Comparison of ENCODE assay signal across 13 cellular contexts in genomic region chr3:133466531-133467386, GRCh38.
DNase-seq lines count a peak whose midpoint lies in the region; ATAC-seq, FAIRE-seq and TF ChIP-seq lines count a peak whose summit lies in the region.
"Had no signal": no experiment of that assay in that cellular context is flagged by ENCODE, and none has a peak within 500 bp of the region (broad histone marks: within the 10 kb centered on the region; RNA-seq: fewer than 3 reads in every experiment).

No MANE protein-coding gene starts in this region.

- H2AFZ ChIP-seq in KMS-11 (ENCODE audit: low read depth) (no peak overlapping the region), H1 (ENCODE audit: low read length) (0 out of 2 replicates have a peak overlapping the region, but pooled peaks have one; percentile 20)

- TF ChIP-seq POLR2A in H1 (IDR thresholded peaks at IDR 0.05; ENCODE audit: control extremely low read depth in 1 of 2, low read depth in 2 of 2, low read length in 2 of 2) (no peak), stomach (IDR thresholded peaks at IDR 0.05) (no peak)

- no peak overlapping the region for H2BK20ac ChIP-seq in H1 (ENCODE audit: low read length)

- intact Hi-C loops in activated T-helper 1 cell treated with anti-CD3 and anti-CD28 coated beads, Interleukin-12 subunit alpha, Interleukin-12 subunit beta, Interleukin-2, Interleukin-4 antibody, amounts not matched to agents 30 ng/mL and 10 ng/mL and 1 ng/mL, durations not matched to agents 14 hours and 24 hours and 36 hours (cut with micrococcal nuclease) = no loop called here
- intact Hi-C loops in stomach (cut with DNase I; ENCODE audit: low total_unique reads) = no loop called here

- H2BK12ac ChIP-seq in H1 (ENCODE audit: low read depth, low read length) = no peak overlapping the region

- no peaks in the 10 kb centered on the region for H4K20me1 ChIP-seq in KMS-11 (ENCODE audit: insufficient read depth)
- H4K20me1 ChIP-seq in H1 (replicated peaks in 1 of 2; ENCODE audit: control insufficient read depth in 1 of 2, insufficient read depth in 2 of 2, low read length in 2 of 2) = no peaks in the 10 kb centered on the region

- FAIRE-seq in GM19239 (lab: Jason Lieb, UNC) (peak; percentile 78), H1 (lab: Jason Lieb, UNC) (no peak)

- H3K23ac ChIP-seq in H1 (ENCODE audit: insufficient read length) = no peak overlapping the region

- 94% methylated on average over 11 of the region's 12 CpGs; no CpG with 5 or more reads in 1 of the 2 experiments for WGBS in H1 (ENCODE audit: extremely low coverage in 1 of 2, insufficient coverage in 1 of 2, insufficient read length in 1 of 2, insufficient replicate concordance in 2 of 2, low coverage in 1 of 2, low lambda C conversion rate in 2 of 2, missing lambda C conversion rate in 1 of 2), 2 experiments
- WGBS in stomach, 5 donors = 64 to 77% (median 73%) methylated on average over 12 of the region's 12 CpGs

- peaks cover 13 to 38% (median 22%) of the 10 kb centered on the region in 4 donors for H3K4me1 Mint-ChIP-seq in CD4-positive, CD25-positive, alpha-beta regulatory T cell
- peaks cover 38% of the 10 kb centered on the region for H3K4me1 Mint-ChIP-seq in activated T-helper 1 cell treated with anti-CD3 and anti-CD28 coated beads, Interleukin-12 subunit alpha, Interleukin-12 subunit beta, Interleukin-2, Interleukin-4 antibody, amounts not matched to agents 30 ng/mL and 10 ng/mL and 1 ng/mL, durations not matched to agents 14 hours and 24 hours and 36 hours (ENCODE audit: low read depth)

- peak overlapping the region; percentile 31 for H3K4me2 ChIP-seq in KMS-11
- no peak overlapping the region for H3K4me2 ChIP-seq in H1 (ENCODE audit: insufficient read depth in 1 of 2, low read depth in 2 of 2, low read length in 2 of 2)

- peaks cover 17% of the 10 kb centered on the region for H3K36me3 Mint-ChIP-seq in CD4-positive, CD25-positive, alpha-beta regulatory T cell
- H3K36me3 Mint-ChIP-seq in activated T-helper 1 cell treated with anti-CD3 and anti-CD28 coated beads, Interleukin-12 subunit alpha, Interleukin-12 subunit beta, Interleukin-2, Interleukin-4 antibody, amounts not matched to agents 30 ng/mL and 10 ng/mL and 1 ng/mL, durations not matched to agents 14 hours and 24 hours and 36 hours (ENCODE audit: low read depth) = no peaks in the 10 kb centered on the region

- H4K91ac ChIP-seq in H1 (replicated peaks; ENCODE audit: insufficient read length, low read length) = no peak overlapping the region

- no peak for TF ChIP-seq RAD21 in H1 (IDR thresholded peaks at IDR 0.05 in 1 of 2, conservative IDR thresholded peaks at IDR 0.05 in 1 of 2; ENCODE audit: low read depth in 2 of 2, low read length in 2 of 2)

- peaks cover 0 to 1% (median 0%) of the 10 kb centered on the region in 7 donors for H3K9me3 Mint-ChIP-seq in CD4-positive, CD25-positive, alpha-beta regulatory T cell
- no peaks in the 10 kb centered on the region for H3K9me3 Mint-ChIP-seq in activated T-helper 1 cell treated with anti-CD3 and anti-CD28 coated beads, Interleukin-12 subunit alpha, Interleukin-12 subunit beta, Interleukin-2, Interleukin-4 antibody, amounts not matched to agents 30 ng/mL and 10 ng/mL and 1 ng/mL, durations not matched to agents 14 hours and 24 hours and 36 hours

- no peak overlapping the region for H2BK120ac ChIP-seq in H1 (replicated peaks; ENCODE audit: low read depth, low read length)

- no peaks in the 10 kb centered on the region for H3K23me2 ChIP-seq in H1 (ENCODE audit: low read depth, low read length)

- H2AK5ac ChIP-seq in H1 (ENCODE audit: low read depth, low read length) = no peak overlapping the region

- H3K4me1 ChIP-seq in CD4-positive, CD25-positive, alpha-beta regulatory T cell (ENCODE audit: control insufficient read depth, insufficient read depth, low read length, poor library complexity, severe bottlenecking) = peaks cover 9% of the 10 kb centered on the region
- H3K4me1 ChIP-seq in KMS-11 (ENCODE audit: low read depth, poor library complexity, severe bottlenecking) = peaks cover 97% of the 10 kb centered on the region
- peaks cover 0 to 3% (median 0%) of the 10 kb centered on the region in 4 experiments; a peak in 1 of 7 replicates for H3K4me1 ChIP-seq in H1 (replicated peaks in 1 of 4; ENCODE audit: control insufficient read depth in 3 of 4, insufficient read depth in 4 of 4, low read length in 3 of 4)
- H3K4me1 ChIP-seq in stomach = no peaks in the 10 kb centered on the region
- H3K4me1 ChIP-seq: foreskin keratinocyte had no signal

- no peak overlapping the region for H3K4ac ChIP-seq in H1 (replicated peaks; ENCODE audit: insufficient read length, low read depth, low read length)

- H4K5ac ChIP-seq in H1 (ENCODE audit: insufficient read length, low read depth, low read length) = no peak overlapping the region

- no peak overlapping the region; the same call in 1 of the 2 replicates for H2BK5ac ChIP-seq in H1 (ENCODE audit: low read depth, low read length)

- no peaks in the 10 kb centered on the region for H3K9me3 ChIP-seq in CD4-positive, CD25-positive, alpha-beta regulatory T cell (ENCODE audit: control insufficient read depth in 2 of 2, low read length in 2 of 2)
- H3K9me3 ChIP-seq in H1 (ENCODE audit: insufficient read depth in 2 of 2, low read depth in 1 of 2, low read length in 1 of 2) = no peaks in the 10 kb centered on the region
- H3K9me3 ChIP-seq in stomach = no peaks in the 10 kb centered on the region

- no peaks in the 10 kb centered on the region for H3K36me3 ChIP-seq in CD4-positive, CD25-positive, alpha-beta regulatory T cell (ENCODE audit: control insufficient read depth, insufficient read depth, low read length)
- H3K36me3 ChIP-seq in KMS-11 (ENCODE audit: insufficient read depth) (no peaks in the 10 kb centered on the region), H1 (ENCODE audit: control insufficient read depth in 2 of 4, insufficient read depth in 4 of 4, low read length in 3 of 4) (no peaks in the 10 kb centered on the region), stomach (no peaks in the 10 kb centered on the region)
- H3K36me3 ChIP-seq: WERI-Rb-1 had no signal

- no peak overlapping the region for H2BK15ac ChIP-seq in H1 (ENCODE audit: low read length)

- no peak overlapping the region for H3K27ac ChIP-seq in CD4-positive, CD25-positive, alpha-beta regulatory T cell (ENCODE audit: insufficient read depth, low read length, poor library complexity, severe bottlenecking)
- H3K27ac ChIP-seq in KMS-11 = no peak overlapping the region
- H3K27ac ChIP-seq in H1 (ENCODE audit: low read depth, low read length) = no peak overlapping the region
- H3K27ac ChIP-seq in stomach = peak overlapping the region in 1 of 5 donors; percentile 8
- H3K27ac ChIP-seq: foreskin keratinocyte, WERI-Rb-1 had no signal

- H3K27me3 Mint-ChIP-seq in CD4-positive, CD25-positive, alpha-beta regulatory T cell = no peaks in the 10 kb centered on the region
- H3K27me3 Mint-ChIP-seq in activated T-helper 1 cell treated with anti-CD3 and anti-CD28 coated beads, Interleukin-12 subunit alpha, Interleukin-12 subunit beta, Interleukin-2, Interleukin-4 antibody, amounts not matched to agents 30 ng/mL and 10 ng/mL and 1 ng/mL, durations not matched to agents 14 hours and 24 hours and 36 hours (ENCODE audit: insufficient read depth) = peaks cover 4% of the 10 kb centered on the region

- no peaks in the 10 kb centered on the region for H3K27me3 ChIP-seq in CD4-positive, CD25-positive, alpha-beta regulatory T cell (ENCODE audit: control insufficient read depth, insufficient read depth, low read length)
- H3K27me3 ChIP-seq in KMS-11 (ENCODE audit: insufficient read depth, low read depth) (no peaks in the 10 kb centered on the region), H1 (replicated peaks in 1 of 4; ENCODE audit: control insufficient read depth in 3 of 4, extremely low read depth in 1 of 4, insufficient read depth in 3 of 4, low read length in 3 of 4) (peaks cover 0 to 5% (median 0%) of the 10 kb centered on the region in 4 experiments; a peak in 3 of 7 replicates), stomach (no peaks in the 10 kb centered on the region)
- H3K27me3 ChIP-seq: foreskin keratinocyte had no signal

- CTCF ChIA-PET in H1 (lab: Charles Lee; ENCODE audit: partially characterized antibody) = interaction anchor here (1.0 to 3.5 kb wide), 6 partner anchors 9 to 111 kb away, joined by 3 to 19 read pairs (median 4); no protein-coding TSS in a partner anchor

- H3K79me2 ChIP-seq in KMS-11 (ENCODE audit: insufficient read depth, low read depth) (no peaks in the 10 kb centered on the region), H1 (ENCODE audit: control insufficient read depth in 1 of 2, insufficient read depth in 2 of 2, low read length in 2 of 2) (no peaks in the 10 kb centered on the region)

- H3K14ac ChIP-seq in H1 (ENCODE audit: insufficient read length) = no peak overlapping the region

- no peak overlapping the region for H3K56ac ChIP-seq in H1 (replicated peaks; ENCODE audit: insufficient read length, low read depth, low read length)

- TF ChIP-seq CTCF in KMS-11 (conservative IDR thresholded peaks at IDR 0.05; ENCODE audit: low read depth, low read length) = no peak
- TF ChIP-seq CTCF in H1 (IDR thresholded peaks at IDR 0.05; ENCODE audit: control extremely low read depth in 1 of 3, insufficient read depth in 1 of 3, low read depth in 1 of 3, low read length in 3 of 3) = no peak
- no peak for TF ChIP-seq CTCF in stomach (IDR thresholded peaks at IDR 0.05)

- H4K8ac ChIP-seq in H1 (ENCODE audit: extremely low read depth, insufficient read depth, low read length) = no peak overlapping the region

- no peak overlapping the region for H3K18ac ChIP-seq in H1 (ENCODE audit: extremely low read depth, low read length)

- no peak overlapping the region; the same call in 1 of the 2 replicates for H3K9ac ChIP-seq in KMS-11
- no peak overlapping the region for H3K9ac ChIP-seq in H1 (replicated peaks in 1 of 4; ENCODE audit: extremely low read depth in 1 of 4, low read depth in 3 of 4, low read length in 3 of 4)

- no peak overlapping the region for H3K4me3 ChIP-seq in CD4-positive, CD25-positive, alpha-beta regulatory T cell (ENCODE audit: low read depth, low read length)
- H3K4me3 ChIP-seq in KMS-11 (IDR thresholded peaks at IDR 0.05; ENCODE audit: insufficient read depth, low read depth, low read length) = no peak overlapping the region
- no peak overlapping the region for H3K4me3 ChIP-seq in H1 (ENCODE audit: extremely low read depth in 1 of 4, insufficient read depth in 2 of 4, low read depth in 3 of 4, low read length in 4 of 4)
- no peak overlapping the region for H3K4me3 ChIP-seq in stomach

- H3K4me3 Mint-ChIP-seq in CD4-positive, CD25-positive, alpha-beta regulatory T cell = no peak overlapping the region
- H3K4me3 Mint-ChIP-seq in activated T-helper 1 cell treated with anti-CD3 and anti-CD28 coated beads, Interleukin-12 subunit alpha, Interleukin-12 subunit beta, Interleukin-2, Interleukin-4 antibody, amounts not matched to agents 30 ng/mL and 10 ng/mL and 1 ng/mL, durations not matched to agents 14 hours and 24 hours and 36 hours = no peak overlapping the region

- no peaks in the 10 kb centered on the region for H3K79me1 ChIP-seq in H1 (ENCODE audit: low read depth, low read length)

- ATAC-seq in CD4-positive, CD25-positive, alpha-beta regulatory T cell (ENCODE audit: low read depth in 2 of 2) = peak; percentile 28 to 41
- ATAC-seq: foreskin keratinocyte had no signal

- POLR2A ChIA-PET in H1 (lab: Charles Lee; ENCODE audit: partially characterized antibody) = no interaction called here

- peak in 1 of 3 donors; percentile 50 for DNase-seq in CD4-positive, CD25-positive, alpha-beta regulatory T cell
- DNase-seq in GM19239 (ENCODE audit: insufficient read length, low spot score) (no peak), H1 (ENCODE audit: low read depth in 1 of 2, low spot score in 2 of 2) (no peak), NCI-H1417 (lab: John Stamatoyannopoulos, UW) (no peak), stomach (no peak)
- DNase-seq in stimulated activated CD4-positive, alpha-beta T cell treated with anti-CD3 and anti-CD28 coated beads, Interleukin-15, amount 100 ng/mL, for 24 hours = no peak
- no peak for DNase-seq in activated T-helper 1 cell treated with anti-CD3 and anti-CD28 coated beads, Interleukin-12 subunit alpha, Interleukin-12 subunit beta, Interleukin-2, Interleukin-4 antibody, amounts not matched to agents 30 ng/mL and 10 ng/mL and 1 ng/mL, durations not matched to agents 14 hours and 24 hours and 36 hours (ENCODE audit: low spot score)
- DNase-seq: C1 segment of cervical spinal cord, cortex of kidney, foreskin keratinocyte, NCI-H1092 treated with DMSO at 0.1 percent for 48 hours, WERI-Rb-1 had no signal

- TF ChIP-seq EP300 in H1 (IDR thresholded peaks at IDR 0.05; ENCODE audit: borderline replicate concordance in 1 of 2, low read depth in 2 of 2, low read length in 2 of 2) = no peak
- no peak for TF ChIP-seq EP300 in stomach (IDR thresholded peaks at IDR 0.05)

- peak overlapping the region in 1 of 3 donors; percentile 43 for H3K27ac Mint-ChIP-seq in CD4-positive, CD25-positive, alpha-beta regulatory T cell
- H3K27ac Mint-ChIP-seq in activated T-helper 1 cell treated with anti-CD3 and anti-CD28 coated beads, Interleukin-12 subunit alpha, Interleukin-12 subunit beta, Interleukin-2, Interleukin-4 antibody, amounts not matched to agents 30 ng/mL and 10 ng/mL and 1 ng/mL, durations not matched to agents 14 hours and 24 hours and 36 hours = no peak overlapping the region
